In genomic region chr6:75893058-75893775, GRCh38 we compare ENCODE assay signal across 9 cellular contexts.
DNase-seq lines count a peak whose midpoint lies in the region; ATAC-seq, FAIRE-seq and TF ChIP-seq lines count a peak whose summit lies in the region.
"Had no signal": no experiment of that assay in that cellular context is flagged by ENCODE, and none has a peak within 500 bp of the region (broad histone marks: within the 10 kb centered on the region; RNA-seq: fewer than 3 reads in every experiment).

No MANE protein-coding gene starts in this region.

- H3K9me3 ChIP-seq in fibroblast of lung (ENCODE audit: control insufficient read depth, insufficient read depth, low read depth, low read length) (no peaks in the 10 kb centered on the region), pancreas (no peaks in the 10 kb centered on the region)

- WGBS in pancreas, 2 donors = 16 to 22% methylated on average over 5 of the region's 5 CpGs

- H2AFZ ChIP-seq in fibroblast of lung (ENCODE audit: low read length) = no peak overlapping the region

- POLR2A ChIA-PET in activated CD4-positive, alpha-beta T cell treated with anti-CD3 and anti-CD28 coated beads, Interleukin-2, amount 10 ng/mL, durations not matched to agents 7 days and 5 days (lab: Charles Lee) = no interaction called here
- POLR2A ChIA-PET in HEK293T (lab: Yijun Ruan, JAX) = no interaction called here

- no peaks in the 10 kb centered on the region for H3K9me3 Mint-ChIP-seq in activated CD4-positive, alpha-beta T cell treated with anti-CD3 and anti-CD28 coated beads, Interleukin-2, amount 10 ng/mL, durations not matched to agents 7 days and 5 days

- H4K20me1 ChIP-seq in fibroblast of lung (ENCODE audit: control insufficient read depth, extremely low read depth, insufficient read depth, low read length) = no peaks in the 10 kb centered on the region

- peaks cover 1% of the 10 kb centered on the region for H3K27me3 Mint-ChIP-seq in activated CD4-positive, alpha-beta T cell treated with anti-CD3 and anti-CD28 coated beads, Interleukin-2, amount 10 ng/mL, durations not matched to agents 7 days and 5 days

- ATAC-seq in pancreas = peak; percentile 66 to 90 (median 82)

- no peaks in the 10 kb centered on the region for H3K4me1 ChIP-seq in fibroblast of lung (ENCODE audit: control insufficient read depth, extremely low read depth, insufficient read depth, low read length)
- H3K4me1 ChIP-seq in pancreas = peaks cover 0 to 4% (median 0%) of the 10 kb centered on the region in 3 donors

- in situ Hi-C loops in SK-MEL-5 (cut with HindIII; ENCODE audit: low pct_unique_long_range_greater_than_20kb, low sequenced_read_pairs) = no loop called here

- H3K36me3 ChIP-seq in fibroblast of lung (ENCODE audit: control insufficient read depth, insufficient read depth, low read length) = no peaks in the 10 kb centered on the region
- peaks cover 0 to 11% (median 0%) of the 10 kb centered on the region in 3 donors for H3K36me3 ChIP-seq in pancreas

- intact Hi-C loops in pancreas (cut with DNase I) = no loop called here

- H3K9ac ChIP-seq in fibroblast of lung (ENCODE audit: insufficient read depth, low read length) = no peak overlapping the region

- DNase-seq in activated CD4-positive, alpha-beta T cell treated with anti-CD3 and anti-CD28 coated beads, Interleukin-2, amount 10 ng/mL, durations not matched to agents 7 days and 5 days = peak; percentile 14
- no peak for DNase-seq in activated CD4-positive, alpha-beta T cell treated with anti-CD3 and anti-CD28 coated beads, Interleukin-2, amount 50 U/mL, for 48 hours
- DNase-seq in HEK293T (ENCODE audit: extremely low spot score) = peak; percentile 42
- DNase-seq in MV-4-11 (lab: John Stamatoyannopoulos, UW) = peak; percentile 49
- peak; percentile 75 for DNase-seq in SK-MEL-5 (ENCODE audit: low read depth, low spot score)
- peak; percentile 66 to 90 for DNase-seq in fibroblast of lung (ENCODE audit: low read depth in 2 of 2)
- no peak for DNase-seq in pancreas
- DNase-seq in NK-92 treated with Interleukin-12 subunit alpha and Interleukin-12 subunit beta, amount 100 ng/mL, for 24 hours (lab: John Stamatoyannopoulos, UW) = no peak

- no peaks in the 10 kb centered on the region for H3K4me1 Mint-ChIP-seq in activated CD4-positive, alpha-beta T cell treated with anti-CD3 and anti-CD28 coated beads, Interleukin-2, amount 10 ng/mL, durations not matched to agents 7 days and 5 days

- H3K27me3 ChIP-seq in fibroblast of lung (ENCODE audit: control insufficient read depth, insufficient read depth, low read length) = no peaks in the 10 kb centered on the region
- no peaks in the 10 kb centered on the region for H3K27me3 ChIP-seq in pancreas

- H3K27ac ChIP-seq in fibroblast of lung (ENCODE audit: insufficient read depth, low read length) (no peak overlapping the region), pancreas (no peak overlapping the region)

- peak; percentile 42 to 60 for TF ChIP-seq CTCF in fibroblast of lung (conservative IDR thresholded peaks at IDR 0.05 in 1 of 2, IDR thresholded peaks at IDR 0.05 in 1 of 2; ENCODE audit: low read depth in 1 of 2, low read length in 2 of 2)
- peak; percentile 34 to 64 (median 50) for TF ChIP-seq CTCF in pancreas (IDR thresholded peaks at IDR 0.05)

- FAIRE-seq in pancreas (lab: Jason Lieb, UNC) = peak; percentile 71
- FAIRE-seq: colon had no signal

- no peaks in the 10 kb centered on the region for H3K36me3 Mint-ChIP-seq in activated CD4-positive, alpha-beta T cell treated with anti-CD3 and anti-CD28 coated beads, Interleukin-2, amount 10 ng/mL, durations not matched to agents 7 days and 5 days (ENCODE audit: low read depth)

- no peaks in the 10 kb centered on the region for H3K79me2 ChIP-seq in fibroblast of lung (ENCODE audit: control insufficient read depth, insufficient read depth, low read length)

- CTCF ChIA-PET in activated CD4-positive, alpha-beta T cell treated with anti-CD3 and anti-CD28 coated beads, Interleukin-2, amount 10 ng/mL, durations not matched to agents 7 days and 5 days (lab: Charles Lee) = interaction anchor here (0.6 to 1.1 kb wide), 2 partner anchors 39 to 66 kb away, joined by 3 read pairs; no protein-coding TSS in a partner anchor
- CTCF ChIA-PET in HEK293T (lab: Yijun Ruan, JAX) = interaction anchor here (0.6 to 2.2 kb wide), 15 partner anchors 9 to 1649 kb away, joined by 3 to 30 read pairs (median 4); no protein-coding TSS in a partner anchor

- H3K4me3 ChIP-seq in fibroblast of lung (replicated peaks in 1 of 4; ENCODE audit: control extremely low read depth in 1 of 4, insufficient read depth in 1 of 4, low read depth in 3 of 4, low read length in 4 of 4) (no peak overlapping the region), pancreas (no peak overlapping the region)

- no peak overlapping the region for H3K4me2 ChIP-seq in fibroblast of lung (ENCODE audit: extremely low read depth, insufficient read depth, low read length)

- H3K27ac Mint-ChIP-seq in activated CD4-positive, alpha-beta T cell treated with anti-CD3 and anti-CD28 coated beads, Interleukin-2, amount 10 ng/mL, durations not matched to agents 7 days and 5 days = no peak overlapping the region

- H3K4me3 Mint-ChIP-seq in activated CD4-positive, alpha-beta T cell treated with anti-CD3 and anti-CD28 coated beads, Interleukin-2, amount 10 ng/mL, durations not matched to agents 7 days and 5 days = no peak overlapping the region

TF ChIP-seq in HEK293T, 16 proteins besides CTCF, POLR2A, EP300 and RAD21:
- TF ChIP-seq LEF1 (IDR thresholded peaks at IDR 0.05; ENCODE audit: borderline replicate concordance) (no peak), FOXM1 (IDR thresholded peaks at IDR 0.05; ENCODE audit: borderline replicate concordance) (no peak), BHLHE40 (IDR thresholded peaks at IDR 0.05; ENCODE audit: borderline replicate concordance) (no peak), ARNT (IDR thresholded peaks at IDR 0.05) (no peak), ELF4 (IDR thresholded peaks at IDR 0.05) (peak; percentile 94), SP1 (IDR thresholded peaks at IDR 0.05) (no peak), TARDBP (IDR thresholded peaks at IDR 0.05) (no peak), ZNF384 (IDR thresholded peaks at IDR 0.05) (peak; percentile 55)
- TF ChIP-seq, protein P1, sequence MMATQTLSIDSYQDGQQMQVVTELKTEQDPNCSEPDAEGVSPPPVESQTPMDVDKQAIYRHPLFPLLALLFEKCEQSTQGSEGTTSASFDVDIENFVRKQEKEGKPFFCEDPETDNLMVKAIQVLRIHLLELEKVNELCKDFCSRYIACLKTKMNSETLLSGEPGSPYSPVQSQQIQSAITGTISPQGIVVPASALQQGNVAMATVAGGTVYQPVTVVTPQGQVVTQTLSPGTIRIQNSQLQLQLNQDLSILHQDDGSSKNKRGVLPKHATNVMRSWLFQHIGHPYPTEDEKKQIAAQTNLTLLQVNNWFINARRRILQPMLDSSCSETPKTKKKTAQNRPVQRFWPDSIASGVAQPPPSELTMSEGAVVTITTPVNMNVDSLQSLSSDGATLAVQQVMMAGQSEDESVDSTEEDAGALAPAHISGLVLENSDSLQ (IDR thresholded peaks at IDR 0.05) = no peak

Comparison
In these comparisons a context has a peak if more than half of its experiments do, and no peak if none do; other contexts are left out.
1. DNase-seq: peak in activated CD4-positive, alpha-beta T cell treated with anti-CD3 and anti-CD28 coated beads, Interleukin-2, amount 10 ng/mL, durations not matched to agents 7 days and 5 days (single experiment), HEK293T (single experiment), MV-4-11 (single experiment), SK-MEL-5 (single experiment) and fibroblast of lung (2 of 2); none in activated CD4-positive, alpha-beta T cell treated with anti-CD3 and anti-CD28 coated beads, Interleukin-2, amount 50 U/mL, for 48 hours (0 of 2), pancreas (0 of 6) and NK-92 treated with Interleukin-12 subunit alpha and Interleukin-12 subunit beta, amount 100 ng/mL, for 24 hours (single experiment).